20 cellular contexts compared by ENCODE assay signal in genomic region chr19:16593181-16593580, GRCh38. TPM values are rescaled to one million over a fixed set of nuclear protein-coding genes. Genes with fewer than 3 reads are reported as not detected.
DNase-seq lines count a peak whose midpoint lies in the region; ATAC-seq, FAIRE-seq and TF ChIP-seq lines count a peak whose summit lies in the region.
"Had no signal": no experiment of that assay in that cellular context is flagged by ENCODE, and none has a peak within 500 bp of the region (broad histone marks: within the 10 kb centered on the region; RNA-seq: fewer than 3 reads in every experiment).

No MANE protein-coding gene starts in this region.

- H3K27ac ChIP-seq in CD4-positive, alpha-beta T cell (ENCODE audit: low read depth, low read length): no peak overlapping the region
- H3K27ac ChIP-seq in naive thymus-derived CD4-positive, alpha-beta T cell (ENCODE audit: low read depth, low read length): no peak overlapping the region
- H3K27ac ChIP-seq in Peyer's patch (no peak overlapping the region), substantia nigra (ENCODE audit: low read depth, low read length, poor library complexity, severe bottlenecking) (no peak overlapping the region)
- H3K27ac ChIP-seq: right atrium auricular region, SJCRH30, suprapubic skin had no signal

- H3K36me3 ChIP-seq in naive thymus-derived CD4-positive, alpha-beta T cell (ENCODE audit: control insufficient read depth in 2 of 3, insufficient read depth in 3 of 3, low read length in 3 of 3): no peaks in the 10 kb centered on the region
- H3K36me3 ChIP-seq in Peyer's patch: no peaks in the 10 kb centered on the region
- H3K36me3 ChIP-seq: right atrium auricular region, SJCRH30, suprapubic skin had no signal

- no peaks in the 10 kb centered on the region for H3K36me3 Mint-ChIP-seq in CD4-positive, alpha-beta T cell (ENCODE audit: low read depth)
- H3K36me3 Mint-ChIP-seq in T-cell: no peaks in the 10 kb centered on the region
- peaks cover 0 to 5% (median 0%) of the 10 kb centered on the region in 5 donors for H3K36me3 Mint-ChIP-seq in naive thymus-derived CD4-positive, alpha-beta T cell

- no peak for DNase-seq in CD4-positive, alpha-beta T cell
- DNase-seq in GM12892 (ENCODE audit: insufficient read length) (no peak), T-cell (no peak), H4 (ENCODE audit: low spot score) (no peak), Peyer's patch (no peak), substantia nigra (lab: John Stamatoyannopoulos, UW) (no peak), GM19239 (ENCODE audit: insufficient read length, low spot score) (no peak)
- no peak for DNase-seq in naive thymus-derived CD4-positive, alpha-beta T cell
- DNase-seq: activated CD4-positive, alpha-beta T cell treated with anti-CD3 and anti-CD28 coated beads, Interleukin-2, amount 50 U/mL, for 4 hours; AML-193; HFFc6; left ventricle myocardium superior; NCI-H1092; NCI-H2171 treated with DMSO at 0.1 percent for 48 hours; SJCRH30 had no signal

- H3K27me3 ChIP-seq in CD4-positive, alpha-beta T cell (ENCODE audit: control insufficient read depth, insufficient read depth, low read length): no peaks in the 10 kb centered on the region
- no peaks in the 10 kb centered on the region for H3K27me3 ChIP-seq in naive thymus-derived CD4-positive, alpha-beta T cell (ENCODE audit: control insufficient read depth in 2 of 2, insufficient read depth in 2 of 2, low read length in 2 of 2)
- no peaks in the 10 kb centered on the region for H3K27me3 ChIP-seq in Peyer's patch
- H3K27me3 ChIP-seq: right atrium auricular region, SJCRH30, suprapubic skin had no signal

- peaks cover 41 to 44% of the 10 kb centered on the region in 2 donors for H3K4me1 ChIP-seq in naive thymus-derived CD4-positive, alpha-beta T cell (ENCODE audit: control insufficient read depth in 2 of 2, insufficient read depth in 2 of 2, low read length in 2 of 2)
- H3K4me1 ChIP-seq in Peyer's patch: peaks cover 0 to 53% (median 31%) of the 10 kb centered on the region in 4 donors

- no peak for TF ChIP-seq POLR2A in GM12892 (IDR thresholded peaks at IDR 0.05; ENCODE audit: low read depth, low read length)
- TF ChIP-seq POLR2A in Peyer's patch (IDR thresholded peaks at IDR 0.05): no peak

- ATAC-seq in CD4-positive, alpha-beta T cell (ENCODE audit: poor library complexity): no peak
- ATAC-seq in T-cell (replicated peaks in 1 of 4): no peak
- ATAC-seq in naive thymus-derived CD4-positive, alpha-beta T cell: no peak
- ATAC-seq: left ventricle myocardium superior had no signal

- CTCF ChIA-PET in CD4-positive, alpha-beta T cell (lab: Charles Lee): interaction anchor here (1.5 to 2.2 kb wide), 2 partner anchors 9 to 35 kb away, joined by 3 to 6 read pairs; partner anchors contain the start of gene MED26
- CTCF ChIA-PET in T-cell (lab: Charles Lee): interaction anchor here in 1 of 2 donors (0.6 kb wide), 2 partner anchors 491 to 577 kb away, joined by 3 to 4 read pairs; no protein-coding TSS in a partner anchor
- CTCF ChIA-PET in naive thymus-derived CD4-positive, alpha-beta T cell (lab: Charles Lee): interaction anchor here (1.1 kb wide), 1 partner anchor 26 kb away, joined by 3 read pairs; no protein-coding TSS in a partner anchor

- POLR2A ChIA-PET in CD4-positive, alpha-beta T cell (lab: Charles Lee): interaction anchor here (1.3 to 1.9 kb wide), 4 partner anchors 9 to 35 kb away, joined by 6 to 11 read pairs (median 8); partner anchors contain the start of genes MED26 and SLC35E1
- POLR2A ChIA-PET in T-cell (lab: Charles Lee): interaction anchor here in 1 of 2 donors (0.6 kb wide), 1 partner anchor 22 kb away, joined by 5 read pairs; no protein-coding TSS in a partner anchor
- POLR2A ChIA-PET in naive thymus-derived CD4-positive, alpha-beta T cell (lab: Charles Lee): interaction anchor here (1.3 kb wide), 1 partner anchor 9 kb away, joined by 4 read pairs; no protein-coding TSS in a partner anchor

- TF ChIP-seq CTCF in CD4-positive, alpha-beta T cell (IDR thresholded peaks at IDR 0.05): no peak
- no peak for TF ChIP-seq CTCF in Peyer's patch (IDR thresholded peaks at IDR 0.05)

- intact Hi-C loops in CD4-positive, alpha-beta T cell (cut with DNase I, micrococcal nuclease): no loop called here
- intact Hi-C loops in naive thymus-derived CD4-positive, alpha-beta T cell (cut with micrococcal nuclease): no loop called here

- peak overlapping the region; percentile 6 for H3K4me3 Mint-ChIP-seq in CD4-positive, alpha-beta T cell
- H3K4me3 Mint-ChIP-seq in T-cell: peak overlapping the region in 1 of 3 donors; percentile 31
- H3K4me3 Mint-ChIP-seq in naive thymus-derived CD4-positive, alpha-beta T cell: peak overlapping the region in 7 of 10 donors; percentile 17 to 93 (median 82)
- H3K4me3 Mint-ChIP-seq: HFFc6 had no signal

- peak; percentile 38 for FAIRE-seq in GM12892 (lab: Jason Lieb, UNC)
- no peak for FAIRE-seq in GM19239 (lab: Jason Lieb, UNC)
- FAIRE-seq: astrocyte, colon had no signal

- H3K9me3 ChIP-seq in CD4-positive, alpha-beta T cell (ENCODE audit: control insufficient read depth, low read length): no peaks in the 10 kb centered on the region
- no peaks in the 10 kb centered on the region for H3K9me3 ChIP-seq in naive thymus-derived CD4-positive, alpha-beta T cell (ENCODE audit: control insufficient read depth in 2 of 3, low read length in 3 of 3)
- H3K9me3 ChIP-seq in Peyer's patch: no peaks in the 10 kb centered on the region
- H3K9me3 ChIP-seq: right atrium auricular region, SJCRH30, suprapubic skin had no signal

- no peaks in the 10 kb centered on the region for H3K27me3 Mint-ChIP-seq in CD4-positive, alpha-beta T cell
- no peaks in the 10 kb centered on the region for H3K27me3 Mint-ChIP-seq in T-cell
- no peaks in the 10 kb centered on the region for H3K27me3 Mint-ChIP-seq in naive thymus-derived CD4-positive, alpha-beta T cell

- peak overlapping the region; percentile 89 for H3K27ac Mint-ChIP-seq in CD4-positive, alpha-beta T cell
- H3K27ac Mint-ChIP-seq in T-cell: peak overlapping the region; percentile 45 to 89
- H3K27ac Mint-ChIP-seq in naive thymus-derived CD4-positive, alpha-beta T cell: peak overlapping the region in 7 of 9 donors; percentile 13 to 94 (median 62)
- H3K27ac Mint-ChIP-seq: HFFc6 had no signal

- no peak overlapping the region for H3K4me3 ChIP-seq in naive thymus-derived CD4-positive, alpha-beta T cell (ENCODE audit: low read length)
- H3K4me3 ChIP-seq in Peyer's patch: no peak overlapping the region
- H3K4me3 ChIP-seq: right atrium auricular region, SJCRH30, suprapubic skin had no signal

- peaks cover 83% of the 10 kb centered on the region for H3K4me1 Mint-ChIP-seq in CD4-positive, alpha-beta T cell (ENCODE audit: low read depth)
- H3K4me1 Mint-ChIP-seq in T-cell: peaks cover 64 to 88% (median 87%) of the 10 kb centered on the region in 3 donors
- H3K4me1 Mint-ChIP-seq in naive thymus-derived CD4-positive, alpha-beta T cell: peaks cover 60 to 88% (median 74%) of the 10 kb centered on the region in 7 donors

- H3K9me3 Mint-ChIP-seq in CD4-positive, alpha-beta T cell: no peaks in the 10 kb centered on the region
- H3K9me3 Mint-ChIP-seq in T-cell: no peaks in the 10 kb centered on the region
- H3K9me3 Mint-ChIP-seq in naive thymus-derived CD4-positive, alpha-beta T cell: peaks cover 0 to 1% (median 0%) of the 10 kb centered on the region in 11 donors
- H3K9me3 Mint-ChIP-seq: activated T-helper 2 cell treated with anti-CD3 and anti-CD28 coated beads, Interferon-gamma antibody, Interleukin-2, Interleukin-4, amounts not matched to agents 10 μg/mL and 5 μg/mL and 100 μg/mL, durations not matched to agents 14 hours and 24 hours and 36 hours; HFFc6 had no signal

RNA-seq across cellular contexts. Expression of gene SLC35E1, which starts 21.0 kb away (rescaled TPM):
- total RNA-seq in CD4-positive, alpha-beta T cell: 10 to 100 TPM; 72.3 to 76.3 TPM
- 26.7 TPM for polyA plus RNA-seq in GM12892 (2012; ENCODE audit: missing spikeins)
- 10 to 100 TPM; 32.7 to 67.5 (median 36.9) TPM for total RNA-seq in T-cell
- 10 to 100 TPM; 33.0 to 67.3 (median 58.7) TPM for total RNA-seq in naive thymus-derived CD4-positive, alpha-beta T cell
- 10 to 100 TPM; 13.3 to 25.0 TPM for polyA plus RNA-seq in naive thymus-derived CD4-positive, alpha-beta T cell
- 19.6 and 29.6 TPM in 2 replicates for total RNA-seq in H4 (2014; rRNA removed; shearing (Covaris generic))
- 10 to 100 TPM; 23.9 to 62.0 (median 41.9) TPM for total RNA-seq in Peyer's patch

RNA-seq across cellular contexts. Expression of gene MED26, which starts 34.8 kb away (rescaled TPM):
- total RNA-seq in CD4-positive, alpha-beta T cell: 10 to 100 TPM; 50.4 to 52.4 TPM
- polyA plus RNA-seq in GM12892 (2012; ENCODE audit: missing spikeins): 4.6 TPM
- 10 to 100 TPM; 14.7 to 42.0 (median 21.1) TPM for total RNA-seq in T-cell
- total RNA-seq in naive thymus-derived CD4-positive, alpha-beta T cell: 10 to 100 TPM; 14.2 to 34.3 (median 17.4) TPM
- 1 to 10 TPM; 3.3 to 5.3 TPM for polyA plus RNA-seq in naive thymus-derived CD4-positive, alpha-beta T cell
- 4.2 and 4.8 TPM in 2 replicates for total RNA-seq in H4 (2014; rRNA removed; shearing (Covaris generic))
- 10 to 100 TPM in 1 of 4 donors, 1 to 10 TPM in 3; 5.4 to 13.9 (median 8.9) TPM for total RNA-seq in Peyer's patch

RNA-seq across cellular contexts. Expression of gene CHERP, which starts 50.9 kb away (rescaled TPM):
- total RNA-seq in CD4-positive, alpha-beta T cell: 10 to 100 TPM; 47.1 to 48.2 TPM
- 11.0 TPM for polyA plus RNA-seq in GM12892 (2012; ENCODE audit: missing spikeins)
- total RNA-seq in T-cell (10 to 100 TPM; 52.6 to 76.7 (median 70.3) TPM), Peyer's patch (10 to 100 TPM; 11.4 to 26.4 (median 22.4) TPM)
- 10 to 100 TPM; 53.8 to 80.7 (median 62.7) TPM for total RNA-seq in naive thymus-derived CD4-positive, alpha-beta T cell
- polyA plus RNA-seq in naive thymus-derived CD4-positive, alpha-beta T cell: 10 to 100 TPM; 10.4 to 24.3 TPM
- total RNA-seq in H4 (2014; rRNA removed; shearing (Covaris generic)): 2.2 and 4.1 TPM in 2 replicates
